ENCODE assay signal across 14 cellular contexts in the genomic region with DNA sequence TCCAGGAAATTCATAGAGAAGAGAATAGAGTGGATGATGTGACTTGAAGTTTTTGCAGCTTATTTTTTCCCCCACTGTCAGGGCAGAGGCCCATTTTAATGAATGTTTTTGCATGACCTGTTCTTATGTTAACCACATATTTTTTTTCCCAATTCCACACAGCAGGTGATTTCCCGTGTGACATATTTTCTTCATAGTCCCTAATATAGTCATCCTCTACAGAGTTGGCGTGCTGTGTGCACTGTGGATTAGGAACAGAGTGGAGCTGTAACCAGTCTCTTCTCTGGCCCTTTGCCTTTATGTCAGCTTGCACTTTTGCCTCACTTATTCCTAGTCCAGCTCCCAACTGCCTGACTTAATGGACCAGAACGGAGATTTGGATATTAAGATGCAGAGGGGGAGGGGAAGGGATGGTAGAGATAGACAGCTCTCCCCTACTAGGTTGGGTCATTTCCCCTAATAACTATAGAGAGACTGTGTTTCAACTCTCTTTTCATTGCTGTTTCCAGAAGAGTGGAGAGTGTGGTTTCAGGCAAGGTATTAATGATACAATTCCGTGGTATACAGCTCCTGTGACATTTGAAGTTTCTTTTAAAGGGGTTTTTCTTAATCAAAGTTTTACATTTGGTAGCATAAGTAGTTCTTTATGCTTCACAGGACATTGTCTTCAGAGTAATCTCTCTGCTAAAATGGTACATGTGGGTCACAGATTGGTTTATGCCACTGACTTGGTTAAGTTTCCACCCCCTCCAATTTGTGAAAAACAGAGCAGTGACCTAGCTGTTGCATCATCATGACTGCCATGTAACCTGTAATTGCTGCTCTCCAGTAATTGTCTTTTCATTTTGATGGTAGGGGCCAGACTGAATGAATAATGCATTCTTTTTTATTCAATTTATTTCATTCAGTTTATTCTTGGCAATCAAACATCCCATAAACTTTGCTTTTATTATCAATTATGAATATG.
DNase-seq lines count a peak whose midpoint lies in the region; ATAC-seq and TF ChIP-seq lines count a peak whose summit lies in the region.
"Had no signal": no experiment of that assay in that cellular context is flagged by ENCODE, and none has a peak within 500 bp of the region (broad histone marks: within the 10 kb centered on the region; RNA-seq: fewer than 3 reads in every experiment).

No MANE protein-coding gene starts in this region.

- CTCF ChIA-PET in activated CD4-positive, alpha-beta T cell treated with anti-CD3 and anti-CD28 coated beads for 36 hours (lab: Charles Lee) = interaction anchor here (0.6 to 2.4 kb wide), 8 partner anchors 8 to 393 kb away, joined by 3 to 15 read pairs (median 6); a partner anchor contains a TSS

- intact Hi-C loops in activated CD4-positive, alpha-beta T cell treated with anti-CD3 and anti-CD28 coated beads for 36 hours (cut with DNase I, micrococcal nuclease) = loop anchor here in 1 of 2 experiments (5.0 kb wide), 1 partner anchor 93 kb away; a partner anchor contains a TSS

- H3K27ac ChIP-seq in Karpas-422 (ENCODE audit: low read length) (peak overlapping the region; percentile 42; the same call in 1 of the 2 replicates), MM.1S (ENCODE audit: low read length) (no peak overlapping the region)
- H3K27ac ChIP-seq: left lung had no signal

- H3K4me1 ChIP-seq in Karpas-422 (ENCODE audit: low read length) = peaks cover 36% of the 10 kb centered on the region
- H3K4me1 ChIP-seq in MM.1S (ENCODE audit: low read length) = no peaks in the 10 kb centered on the region

- H3K9me3 Mint-ChIP-seq in activated CD4-positive, alpha-beta T cell treated with anti-CD3 and anti-CD28 coated beads for 36 hours (ENCODE audit: low read depth) = no peaks in the 10 kb centered on the region
- H3K9me3 Mint-ChIP-seq in osteocyte (ENCODE audit: unreplicated experiment) = no peaks in the 10 kb centered on the region
- H3K9me3 Mint-ChIP-seq: T-cell had no signal

- H3K27me3 Mint-ChIP-seq in activated CD4-positive, alpha-beta T cell treated with anti-CD3 and anti-CD28 coated beads for 36 hours = no peaks in the 10 kb centered on the region
- H3K27me3 Mint-ChIP-seq in osteocyte (ENCODE audit: unreplicated experiment) = no peaks in the 10 kb centered on the region
- H3K27me3 Mint-ChIP-seq: T-cell had no signal

- H3K4me1 Mint-ChIP-seq in activated CD4-positive, alpha-beta T cell treated with anti-CD3 and anti-CD28 coated beads for 36 hours = peaks cover 46% of the 10 kb centered on the region
- peaks cover 44% of the 10 kb centered on the region for H3K4me1 Mint-ChIP-seq in osteocyte (ENCODE audit: unreplicated experiment)

- no peak for DNase-seq in activated CD4-positive, alpha-beta T cell treated with anti-CD3 and anti-CD28 coated beads for 36 hours
- no peak for DNase-seq in activated CD4-positive, alpha-beta T cell treated with anti-CD3 and anti-CD28 coated beads for 4 hours
- no peak for DNase-seq in Karpas-422
- peak; percentile 87 for DNase-seq in astrocyte of the spinal cord (ENCODE audit: low read depth, low spot score)
- DNase-seq in osteocyte (ENCODE audit: extremely low spot score, unreplicated experiment) = no peak
- no peak for DNase-seq in MM.1S
- DNase-seq: ACHN, left lung, NCI-H226, PC-3, sigmoid colon, T-cell had no signal

- H4K20me1 ChIP-seq in Karpas-422 (ENCODE audit: insufficient read depth, low read depth, low read length) (no peaks in the 10 kb centered on the region), MM.1S (ENCODE audit: insufficient read depth, low read length) (no peaks in the 10 kb centered on the region)

- no peaks in the 10 kb centered on the region for H3K9me2 ChIP-seq in Karpas-422 (replicated peaks; ENCODE audit: insufficient read depth, low read length)
- no peaks in the 10 kb centered on the region for H3K9me2 ChIP-seq in MM.1S (replicated peaks; ENCODE audit: insufficient read depth, low read length)

- H3K4me3 Mint-ChIP-seq in activated CD4-positive, alpha-beta T cell treated with anti-CD3 and anti-CD28 coated beads for 36 hours = no peak overlapping the region
- peak overlapping the region; percentile 0 for H3K4me3 Mint-ChIP-seq in osteocyte (ENCODE audit: unreplicated experiment)
- H3K4me3 Mint-ChIP-seq: T-cell had no signal

- H3K27ac Mint-ChIP-seq in activated CD4-positive, alpha-beta T cell treated with anti-CD3 and anti-CD28 coated beads for 36 hours = peak overlapping the region; percentile 65
- peak overlapping the region; percentile 76 for H3K27ac Mint-ChIP-seq in osteocyte (ENCODE audit: unreplicated experiment)

- no peaks in the 10 kb centered on the region for H3K27me3 ChIP-seq in Karpas-422 (ENCODE audit: low read length)
- H3K27me3 ChIP-seq in MM.1S (replicated peaks; ENCODE audit: insufficient read depth, low read length) = no peaks in the 10 kb centered on the region
- H3K27me3 ChIP-seq: left lung, sigmoid colon had no signal

- H2AFZ ChIP-seq in Karpas-422 (ENCODE audit: low read length) = no peak overlapping the region
- H2AFZ ChIP-seq in MM.1S (ENCODE audit: low read length) = no peak overlapping the region

- no peak overlapping the region for H3K4me3 ChIP-seq in Karpas-422 (ENCODE audit: low read length)
- no peak overlapping the region for H3K4me3 ChIP-seq in astrocyte of the spinal cord (ENCODE audit: low read depth, low read length)
- H3K4me3 ChIP-seq in MM.1S (ENCODE audit: low read length) = no peak overlapping the region
- H3K4me3 ChIP-seq: left lung, sigmoid colon had no signal

- peak overlapping the region; percentile 39 for H3K4me2 ChIP-seq in Karpas-422 (ENCODE audit: low read depth, low read length, poor library complexity, severe bottlenecking)
- H3K4me2 ChIP-seq in MM.1S (ENCODE audit: low read depth, low read length) = no peak overlapping the region

- TF ChIP-seq CTCF in astrocyte of the spinal cord (IDR thresholded peaks at IDR 0.05; ENCODE audit: low read depth, low read length) (no peak), osteocyte (IDR thresholded peaks at IDR 0.05) (no peak), MM.1S (IDR thresholded peaks at IDR 0.05; ENCODE audit: low read length) (no peak)

- H3K9me3 ChIP-seq in Karpas-422 (ENCODE audit: low read length) (no peaks in the 10 kb centered on the region), MM.1S (replicated peaks; ENCODE audit: insufficient read depth, low read length) (no peaks in the 10 kb centered on the region)
- H3K9me3 ChIP-seq: left lung, sigmoid colon had no signal

- H3K79me2 ChIP-seq in Karpas-422 (ENCODE audit: low read length) = peaks cover 39% of the 10 kb centered on the region
- peaks cover 23% of the 10 kb centered on the region for H3K79me2 ChIP-seq in MM.1S (ENCODE audit: low read length)

- H3F3A ChIP-seq in MM.1S (ENCODE audit: insufficient read depth, low read length) = no peaks in the 10 kb centered on the region

- H3K36me3 Mint-ChIP-seq in activated CD4-positive, alpha-beta T cell treated with anti-CD3 and anti-CD28 coated beads for 36 hours (ENCODE audit: low read depth) = peaks cover 32% of the 10 kb centered on the region
- peaks cover 17% of the 10 kb centered on the region for H3K36me3 Mint-ChIP-seq in osteocyte (ENCODE audit: unreplicated experiment)

- H3K9ac ChIP-seq in Karpas-422 (ENCODE audit: low read length) (no peak overlapping the region), MM.1S (ENCODE audit: low read length) (no peak overlapping the region)

- ATAC-seq in activated CD4-positive, alpha-beta T cell treated with anti-CD3 and anti-CD28 coated beads for 36 hours = peak; percentile 69
- ATAC-seq in GM21367 (IDR thresholded peaks at IDR 0.05; ENCODE audit: unreplicated experiment) (no peak), esophagus mucosa (no peak)
- ATAC-seq: left lung, PC-3, T-cell had no signal

- H3K36me3 ChIP-seq in Karpas-422 (ENCODE audit: insufficient read depth, low read length) (peaks cover 10% of the 10 kb centered on the region; the same call in 1 of the 2 replicates), MM.1S (replicated peaks; ENCODE audit: insufficient read depth, low read length) (no peaks in the 10 kb centered on the region; the same call in 1 of the 2 replicates)

- in situ Hi-C loops in astrocyte of the spinal cord (cut with HindIII; ENCODE audit: low sequenced_read_pairs) = no loop called here

- POLR2A ChIA-PET in activated CD4-positive, alpha-beta T cell treated with anti-CD3 and anti-CD28 coated beads for 36 hours (lab: Charles Lee) = interaction anchor here (0.9 kb wide), 1 partner anchor 15 kb away, joined by 3 read pairs; no protein-coding TSS in a partner anchor
